11 cellular contexts compared by ENCODE assay signal in the genomic region with DNA sequence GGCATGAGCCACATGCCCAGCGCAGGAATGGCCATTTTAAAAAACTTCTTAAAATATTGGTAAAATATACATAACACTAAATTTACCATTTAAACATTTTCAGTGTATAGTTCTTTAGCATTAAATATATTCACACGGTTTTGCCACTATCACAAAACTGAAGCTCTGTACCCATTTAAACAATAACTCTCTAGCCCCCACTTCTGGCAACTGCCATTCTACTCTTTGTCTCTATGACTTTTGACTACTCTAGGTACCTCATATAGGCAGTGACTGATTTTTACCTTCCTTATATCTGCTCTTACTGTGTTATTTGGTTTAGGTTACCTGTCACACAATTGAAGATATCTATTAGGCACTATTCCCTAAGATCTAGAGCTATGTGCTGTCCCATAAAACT. TPM values are rescaled to one million over a fixed set of nuclear protein-coding genes. Genes with fewer than 3 reads are reported as not detected.
DNase-seq lines count a peak whose midpoint lies in the region; ATAC-seq, FAIRE-seq and TF ChIP-seq lines count a peak whose summit lies in the region.
"Had no signal": no experiment of that assay in that cellular context is flagged by ENCODE, and none has a peak within 500 bp of the region (broad histone marks: within the 10 kb centered on the region; RNA-seq: fewer than 3 reads in every experiment).

No MANE protein-coding gene starts in this region.

- DNase-seq in BE2C (no peak), GM23338 (ENCODE audit: low spot score) (peak; percentile 42), OCI-M1 (lab: John Stamatoyannopoulos, UW) (peak; percentile 65), fibroblast of mammary gland (ENCODE audit: low read depth) (peak; percentile 31), pancreas (no peak), COR-L47 (lab: John Stamatoyannopoulos, UW) (no peak), NCI-H1048 (lab: John Stamatoyannopoulos, UW) (no peak)
- DNase-seq in activated CD4-positive, alpha-beta T cell treated with anti-CD3 and anti-CD28 coated beads, Interleukin-2, amount 50 U/mL, for 1 hour: no peak
- DNase-seq: DMS153, left colon, MG63 had no signal

- peaks cover 12% of the 10 kb centered on the region for H3K79me2 ChIP-seq in GM23338 (replicated peaks; ENCODE audit: insufficient read depth)

- H3K27me3 Mint-ChIP-seq in GM23338 (ENCODE audit: insufficient read depth, low read depth, poor library complexity): peaks cover 12% of the 10 kb centered on the region

- no peak overlapping the region for H2AFZ ChIP-seq in GM23338

- peaks cover 21% of the 10 kb centered on the region for H3K36me3 Mint-ChIP-seq in GM23338 (ENCODE audit: low read depth)

- no peak overlapping the region for H3K27ac ChIP-seq in GM23338 (ENCODE audit: low read depth)
- H3K27ac ChIP-seq in pancreas: no peak overlapping the region

- peaks cover 9% of the 10 kb centered on the region for H3K36me3 ChIP-seq in BE2C
- H3K36me3 ChIP-seq in GM23338 (ENCODE audit: insufficient read depth): no peaks in the 10 kb centered on the region
- no peaks in the 10 kb centered on the region for H3K36me3 ChIP-seq in pancreas

- H3K4me1 Mint-ChIP-seq in GM23338: peaks cover 15% of the 10 kb centered on the region

- H3K27ac Mint-ChIP-seq in GM23338: no peak overlapping the region

- no peak for FAIRE-seq in pancreas (lab: Jason Lieb, UNC)

- no peak overlapping the region for H3K4me3 ChIP-seq in BE2C (ENCODE audit: low read depth, low read length)
- no peak overlapping the region for H3K4me3 ChIP-seq in GM23338
- no peak overlapping the region for H3K4me3 ChIP-seq in fibroblast of mammary gland (ENCODE audit: control insufficient read depth, low read depth, low read length)
- no peak overlapping the region for H3K4me3 ChIP-seq in pancreas
- H3K4me3 ChIP-seq: MG63 had no signal

- no peaks in the 10 kb centered on the region for H3K9me2 ChIP-seq in GM23338 (ENCODE audit: insufficient read depth)

- H3F3A ChIP-seq in GM23338 (replicated peaks; ENCODE audit: low read depth): no peaks in the 10 kb centered on the region

- no peak overlapping the region for H3K4me2 ChIP-seq in GM23338

- intact Hi-C loops in pancreas (cut with DNase I): no loop called here

- no peak for ATAC-seq in GM23338
- ATAC-seq in pancreas: no peak
- ATAC-seq: left colon had no signal

- H3K4me3 Mint-ChIP-seq in GM23338: no peak overlapping the region

- peaks cover 14% of the 10 kb centered on the region; the same call in 2 of the 3 replicates for H3K9me3 Mint-ChIP-seq in GM23338

- H3K9me3 ChIP-seq in BE2C: no peaks in the 10 kb centered on the region
- no peaks in the 10 kb centered on the region for H3K9me3 ChIP-seq in pancreas

- WGBS in pancreas, 2 donors: 59 to 65% methylated on average over 2 of the region's 2 CpGs

- no peaks in the 10 kb centered on the region for H4K20me1 ChIP-seq in GM23338 (replicated peaks; ENCODE audit: insufficient read depth)

- H3K4me1 ChIP-seq in BE2C (no peaks in the 10 kb centered on the region), GM23338 (ENCODE audit: insufficient read depth) (0 out of 2 replicates have a peak, but pooled peaks cover 3% of the 10 kb centered on the region), pancreas (peaks cover 5 to 12% (median 11%) of the 10 kb centered on the region in 3 donors)

- H3K27me3 ChIP-seq in BE2C (no peaks in the 10 kb centered on the region), GM23338 (ENCODE audit: insufficient read depth) (no peaks in the 10 kb centered on the region), pancreas (no peaks in the 10 kb centered on the region)
- H3K27me3 ChIP-seq: MG63 had no signal

- TF ChIP-seq CTCF in BE2C (IDR thresholded peaks at IDR 0.05; ENCODE audit: low read depth, low read length): peak; percentile 42
- TF ChIP-seq CTCF in GM23338 (conservative IDR thresholded peaks at IDR 0.05; ENCODE audit: low read depth in 2 of 2): peak; percentile 56 to 60
- peak; percentile 54 for TF ChIP-seq CTCF in fibroblast of mammary gland (conservative IDR thresholded peaks at IDR 0.05; ENCODE audit: control insufficient read depth, insufficient read depth, low read depth, low read length)
- no peak for TF ChIP-seq CTCF in pancreas (IDR thresholded peaks at IDR 0.05)

TF ChIP-seq in GM23338, 12 proteins besides CTCF, POLR2A, EP300 and RAD21 (continues in another document):
- TF ChIP-seq POLR2AphosphoS5 (IDR thresholded peaks at IDR 0.05; ENCODE audit: low read depth) (no peak), ZNF331 (CRISPR knock-in tag; IDR thresholded peaks at IDR 0.05; ENCODE audit: low read depth) (no peak), JUNB (IDR thresholded peaks at IDR 0.05; ENCODE audit: unreplicated experiment) (no peak), NANOG (IDR thresholded peaks at IDR 0.05; ENCODE audit: borderline replicate concordance) (no peak), STAT1 (IDR thresholded peaks at IDR 0.05; ENCODE audit: unreplicated experiment) (no peak), CREB1 (CRISPR knock-in tag; IDR thresholded peaks at IDR 0.05; ENCODE audit: low read depth) (no peak), ZNF114 (CRISPR knock-in tag; IDR thresholded peaks at IDR 0.05) (no peak), EZH2phosphoT487 (IDR thresholded peaks at IDR 0.05; ENCODE audit: unreplicated experiment) (no peak), EZH2 (IDR thresholded peaks at IDR 0.05; ENCODE audit: low read depth, unreplicated experiment) (no peak)
- TF ChIP-seq, protein P1, sequence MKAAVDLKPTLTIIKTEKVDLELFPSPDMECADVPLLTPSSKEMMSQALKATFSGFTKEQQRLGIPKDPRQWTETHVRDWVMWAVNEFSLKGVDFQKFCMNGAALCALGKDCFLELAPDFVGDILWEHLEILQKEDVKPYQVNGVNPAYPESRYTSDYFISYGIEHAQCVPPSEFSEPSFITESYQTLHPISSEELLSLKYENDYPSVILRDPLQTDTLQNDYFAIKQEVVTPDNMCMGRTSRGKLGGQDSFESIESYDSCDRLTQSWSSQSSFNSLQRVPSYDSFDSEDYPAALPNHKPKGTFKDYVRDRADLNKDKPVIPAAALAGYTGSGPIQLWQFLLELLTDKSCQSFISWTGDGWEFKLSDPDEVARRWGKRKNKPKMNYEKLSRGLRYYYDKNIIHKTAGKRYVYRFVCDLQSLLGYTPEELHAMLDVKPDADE (IDR thresholded peaks at IDR 0.05): no peak
- TF ChIP-seq, protein P2, sequence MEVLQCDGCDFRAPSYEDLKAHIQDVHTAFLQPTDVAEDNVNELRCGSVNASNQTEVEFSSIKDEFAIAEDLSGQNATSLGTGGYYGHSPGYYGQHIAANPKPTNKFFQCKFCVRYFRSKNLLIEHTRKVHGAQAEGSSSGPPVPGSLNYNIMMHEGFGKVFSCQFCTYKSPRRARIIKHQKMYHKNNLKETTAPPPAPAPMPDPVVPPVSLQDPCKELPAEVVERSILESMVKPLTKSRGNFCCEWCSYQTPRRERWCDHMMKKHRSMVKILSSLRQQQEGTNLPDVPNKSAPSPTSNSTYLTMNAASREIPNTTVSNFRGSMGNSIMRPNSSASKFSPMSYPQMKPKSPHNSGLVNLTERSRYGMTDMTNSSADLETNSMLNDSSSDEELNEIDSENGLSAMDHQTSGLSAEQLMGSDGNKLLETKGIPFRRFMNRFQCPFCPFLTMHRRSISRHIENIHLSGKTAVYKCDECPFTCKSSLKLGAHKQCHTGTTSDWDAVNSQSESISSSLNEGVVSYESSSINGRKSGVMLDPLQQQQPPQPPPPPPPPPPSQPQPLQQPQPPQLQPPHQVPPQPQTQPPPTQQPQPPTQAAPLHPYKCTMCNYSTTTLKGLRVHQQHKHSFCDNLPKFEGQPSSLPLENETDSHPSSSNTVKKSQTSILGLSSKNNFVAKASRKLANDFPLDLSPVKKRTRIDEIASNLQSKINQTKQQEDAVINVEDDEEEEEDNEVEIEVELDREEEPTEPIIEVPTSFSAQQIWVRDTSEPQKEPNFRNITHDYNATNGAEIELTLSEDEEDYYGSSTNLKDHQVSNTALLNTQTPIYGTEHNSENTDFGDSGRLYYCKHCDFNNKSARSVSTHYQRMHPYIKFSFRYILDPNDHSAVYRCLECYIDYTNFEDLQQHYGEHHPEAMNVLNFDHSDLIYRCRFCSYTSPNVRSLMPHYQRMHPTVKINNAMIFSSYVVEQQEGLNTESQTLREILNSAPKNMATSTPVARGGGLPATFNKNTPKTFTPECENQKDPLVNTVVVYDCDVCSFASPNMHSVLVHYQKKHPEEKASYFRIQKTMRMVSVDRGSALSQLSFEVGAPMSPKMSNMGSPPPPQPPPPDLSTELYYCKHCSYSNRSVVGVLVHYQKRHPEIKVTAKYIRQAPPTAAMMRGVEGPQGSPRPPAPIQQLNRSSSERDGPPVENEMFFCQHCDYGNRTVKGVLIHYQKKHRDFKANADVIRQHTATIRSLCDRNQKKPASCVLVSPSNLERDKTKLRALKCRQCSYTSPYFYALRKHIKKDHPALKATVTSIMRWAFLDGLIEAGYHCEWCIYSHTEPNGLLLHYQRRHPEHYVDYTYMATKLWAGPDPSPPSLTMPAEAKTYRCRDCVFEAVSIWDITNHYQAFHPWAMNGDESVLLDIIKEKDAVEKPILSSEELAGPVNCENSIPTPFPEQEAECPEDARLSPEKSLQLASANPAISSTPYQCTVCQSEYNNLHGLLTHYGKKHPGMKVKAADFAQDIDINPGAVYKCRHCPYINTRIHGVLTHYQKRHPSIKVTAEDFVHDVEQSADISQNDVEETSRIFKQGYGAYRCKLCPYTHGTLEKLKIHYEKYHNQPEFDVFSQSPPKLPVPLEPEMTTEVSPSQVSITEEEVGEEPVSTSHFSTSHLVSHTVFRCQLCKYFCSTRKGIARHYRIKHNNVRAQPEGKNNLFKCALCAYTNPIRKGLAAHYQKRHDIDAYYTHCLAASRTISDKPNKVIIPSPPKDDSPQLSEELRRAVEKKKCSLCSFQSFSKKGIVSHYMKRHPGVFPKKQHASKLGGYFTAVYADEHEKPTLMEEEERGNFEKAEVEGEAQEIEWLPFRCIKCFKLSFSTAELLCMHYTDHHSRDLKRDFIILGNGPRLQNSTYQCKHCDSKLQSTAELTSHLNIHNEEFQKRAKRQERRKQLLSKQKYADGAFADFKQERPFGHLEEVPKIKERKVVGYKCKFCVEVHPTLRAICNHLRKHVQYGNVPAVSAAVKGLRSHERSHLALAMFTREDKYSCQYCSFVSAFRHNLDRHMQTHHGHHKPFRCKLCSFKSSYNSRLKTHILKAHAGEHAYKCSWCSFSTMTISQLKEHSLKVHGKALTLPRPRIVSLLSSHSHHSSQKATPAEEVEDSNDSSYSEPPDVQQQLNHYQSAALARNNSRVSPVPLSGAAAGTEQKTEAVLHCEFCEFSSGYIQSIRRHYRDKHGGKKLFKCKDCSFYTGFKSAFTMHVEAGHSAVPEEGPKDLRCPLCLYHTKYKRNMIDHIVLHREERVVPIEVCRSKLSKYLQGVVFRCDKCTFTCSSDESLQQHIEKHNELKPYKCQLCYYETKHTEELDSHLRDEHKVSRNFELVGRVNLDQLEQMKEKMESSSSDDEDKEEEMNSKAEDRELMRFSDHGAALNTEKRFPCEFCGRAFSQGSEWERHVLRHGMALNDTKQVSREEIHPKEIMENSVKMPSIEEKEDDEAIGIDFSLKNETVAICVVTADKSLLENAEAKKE (CRISPR knock-in tag; IDR thresholded peaks at IDR 0.05): no peak

RNA-seq across cellular contexts. Expression of a gene that starts 2.3 kb away (rescaled TPM):
- polyA plus RNA-seq in BE2C (2012; ENCODE audit: insufficient read depth, insufficient read length, low read depth): 11.4 TPM
- 19.1 and 20.2 TPM in 2 replicates for total RNA-seq in GM23338 (2014; rRNA removed; shearing (Covaris generic))
- 11.6 and 12.2 TPM in 2 replicates for polyA plus RNA-seq in GM23338 (2016; fragmentation: Nextera tagmentation; extraction: Ambion mirVana)
- total RNA-seq in pancreas: 1 to 10 TPM; 2.7 to 5.9 (median 4.1) TPM
- polyA plus RNA-seq in pancreas: 1 to 10 TPM; 1.9 to 3.7 TPM

Comparison
In these comparisons a context has a peak if more than half of its experiments do, and no peak if none do; other contexts are left out.
1. DNase-seq: peak in GM23338 (single experiment), OCI-M1 (single experiment) and fibroblast of mammary gland (single experiment); none in BE2C (single experiment), pancreas (0 of 6), COR-L47 (single experiment), NCI-H1048 (single experiment) and activated CD4-positive, alpha-beta T cell treated with anti-CD3 and anti-CD28 coated beads, Interleukin-2, amount 50 U/mL, for 1 hour (single experiment).
2. CTCF ChIP-seq: peak in BE2C (single experiment), GM23338 (2 of 2) and fibroblast of mammary gland (single experiment); none in pancreas (0 of 4).